Comparison of ENCODE assay signal across 8 cellular contexts in the genomic region with DNA sequence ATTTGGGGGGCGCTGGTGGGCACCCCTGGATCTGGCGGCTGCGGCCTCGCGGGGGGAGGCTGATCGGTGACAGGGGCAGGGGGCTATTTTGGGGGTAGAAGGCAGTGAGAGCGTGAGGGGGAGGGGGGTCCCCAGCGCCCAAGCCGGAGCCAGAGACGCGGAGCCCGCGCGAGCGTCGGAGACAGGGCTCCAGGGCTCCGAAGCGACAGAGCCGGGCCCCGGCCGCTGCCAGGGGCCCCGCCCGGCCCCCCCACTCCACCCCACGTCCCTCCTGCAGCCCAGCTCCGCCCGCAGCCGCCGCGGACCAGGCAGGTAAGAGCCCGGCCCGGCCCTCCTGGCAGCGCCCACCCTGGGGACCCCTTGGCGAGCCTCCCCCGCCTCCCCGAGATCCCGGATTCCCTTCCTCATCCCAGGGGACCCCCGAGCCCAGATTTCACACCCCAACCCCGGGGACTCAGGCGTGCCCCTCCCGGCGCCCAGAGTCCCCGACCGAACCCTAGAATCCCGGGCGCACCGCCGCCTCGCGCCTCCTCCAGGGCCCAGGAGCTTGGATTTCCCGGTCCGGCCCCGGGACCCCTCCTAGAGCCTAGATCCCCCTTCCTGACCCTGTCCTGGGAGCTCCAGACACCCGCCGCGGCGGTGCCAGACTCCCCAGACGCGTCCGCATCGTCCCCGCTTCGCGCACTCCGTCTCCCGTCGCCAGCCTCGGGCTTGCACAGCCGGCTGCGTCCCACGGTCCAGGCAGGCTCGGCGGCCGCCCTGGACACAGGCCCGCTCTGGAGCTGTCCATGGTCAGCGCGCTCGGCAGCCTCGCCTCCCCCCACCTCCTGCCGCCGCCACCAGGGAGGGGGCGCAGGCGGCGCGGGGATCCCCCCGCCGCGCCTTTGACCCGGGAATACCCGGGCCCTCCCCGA. TPM values are rescaled to one million over a fixed set of nuclear protein-coding genes. Genes with fewer than 3 reads are reported as not detected.
DNase-seq lines count a peak whose midpoint lies in the region; ATAC-seq lines count a peak whose summit lies in the region.

TSS of gene PPFIA3 (plus strand) at position 134 of the 914 bp plus-strand sequence. CDS start 8,330 bp downstream, outside the sequence.

- DNase-seq in NCI-H82 (lab: John Stamatoyannopoulos, UW) (peak; percentile 61), NCI-H82 treated with DMSO at 0.1 percent for 48 hours (lab: John Stamatoyannopoulos, UW; ENCODE audit: unreplicated experiment) (no peak), SJSA1 (ENCODE audit: low read depth in 1 of 2, low spot score in 2 of 2) (peak; percentile 54 to 71), NCI-H2107 treated with DMSO at 0.1 percent for 48 hours (lab: John Stamatoyannopoulos, UW; ENCODE audit: unreplicated experiment) (no peak)
- DNase-seq in stimulated activated naive B cell treated with anti-CD40 and anti-IgM and Interleukin-4, amounts not matched to agents 10 μg/mL and 1 μg/mL and 100 μg/mL, for 72 hours = no peak

- H3K4me3 Mint-ChIP-seq in stimulated activated naive B cell treated with anti-CD40 and anti-IgM and Interleukin-4, amounts not matched to agents 10 μg/mL and 1 μg/mL and 100 μg/mL, for 72 hours = peak within 1 kb of the TSS; percentile 87 to 92

- H3K36me3 ChIP-seq in SJSA1 = peaks cover 5% of the 10 kb centered on the region

- H3K4me3 ChIP-seq in SJSA1 = peak within 1 kb of the TSS; percentile 58

- ATAC-seq in stimulated activated naive B cell treated with anti-CD40 and anti-IgM and Interleukin-4, amounts not matched to agents 10 μg/mL and 1 μg/mL and 100 μg/mL, for 72 hours (replicated peaks) = no peak
- ATAC-seq in HG02623 (IDR thresholded peaks at IDR 0.05; ENCODE audit: unreplicated experiment) = no peak

- H3K27me3 Mint-ChIP-seq in stimulated activated naive B cell treated with anti-CD40 and anti-IgM and Interleukin-4, amounts not matched to agents 10 μg/mL and 1 μg/mL and 100 μg/mL, for 72 hours = peaks cover 13 to 21% of the 10 kb centered on the region in 2 donors

- H3K36me3 Mint-ChIP-seq in stimulated activated naive B cell treated with anti-CD40 and anti-IgM and Interleukin-4, amounts not matched to agents 10 μg/mL and 1 μg/mL and 100 μg/mL, for 72 hours = peaks cover 9 to 13% of the 10 kb centered on the region in 2 donors

- H3K9me3 Mint-ChIP-seq in stimulated activated naive B cell treated with anti-CD40 and anti-IgM and Interleukin-4, amounts not matched to agents 10 μg/mL and 1 μg/mL and 100 μg/mL, for 72 hours = no peaks in the 10 kb centered on the region

- peak within 1 kb of the TSS; percentile 95 for H3K27ac Mint-ChIP-seq in stimulated activated naive B cell treated with anti-CD40 and anti-IgM and Interleukin-4, amounts not matched to agents 10 μg/mL and 1 μg/mL and 100 μg/mL, for 72 hours

- peaks cover 31% of the 10 kb centered on the region for H3K4me1 ChIP-seq in SJSA1 (replicated peaks)

- no peaks in the 10 kb centered on the region for H3K9me3 ChIP-seq in SJSA1 (replicated peaks)

- H3K4me1 Mint-ChIP-seq in stimulated activated naive B cell treated with anti-CD40 and anti-IgM and Interleukin-4, amounts not matched to agents 10 μg/mL and 1 μg/mL and 100 μg/mL, for 72 hours = peaks cover 31 to 49% of the 10 kb centered on the region in 2 donors

- H3K27ac ChIP-seq in SJSA1 = peak within 1 kb of the TSS; percentile 76
- H3K27ac ChIP-seq in cingulate gyrus (ENCODE audit: low read depth, low read length) = peak within 1 kb of the TSS; percentile 98
- peak within 1 kb of the TSS; percentile 98 for H3K27ac ChIP-seq in layer of hippocampus (ENCODE audit: low read depth, low read length)

- H3K27me3 ChIP-seq in SJSA1 (replicated peaks) = peaks cover 8% of the 10 kb centered on the region
- no peaks in the 10 kb centered on the region for H3K27me3 ChIP-seq in layer of hippocampus (ENCODE audit: control insufficient read depth, insufficient read depth, low read length)

RNA-seq across cellular contexts. Expression of gene PPFIA3, which starts in this region (rescaled TPM):
- 3.4 and 3.6 TPM in 2 replicates for total RNA-seq in SJSA1 (2014; rRNA removed; shearing (Covaris generic))

Comparison
In these comparisons a context has a peak if more than half of its experiments do, and no peak if none do; other contexts are left out.
1. DNase-seq: peak in NCI-H82 (single experiment) and SJSA1 (2 of 2); none in NCI-H82 treated with DMSO at 0.1 percent for 48 hours (single experiment), stimulated activated naive B cell treated with anti-CD40 and anti-IgM and Interleukin-4, amounts not matched to agents 10 μg/mL and 1 μg/mL and 100 μg/mL, for 72 hours (single experiment) and NCI-H2107 treated with DMSO at 0.1 percent for 48 hours (single experiment).
2. Peak in every context shown above with its lines, with median percentiles within 50 percentile points of each other: H3K27ac ChIP-seq.